1 cellular context compared by ENCODE assay signal in the genomic region with DNA sequence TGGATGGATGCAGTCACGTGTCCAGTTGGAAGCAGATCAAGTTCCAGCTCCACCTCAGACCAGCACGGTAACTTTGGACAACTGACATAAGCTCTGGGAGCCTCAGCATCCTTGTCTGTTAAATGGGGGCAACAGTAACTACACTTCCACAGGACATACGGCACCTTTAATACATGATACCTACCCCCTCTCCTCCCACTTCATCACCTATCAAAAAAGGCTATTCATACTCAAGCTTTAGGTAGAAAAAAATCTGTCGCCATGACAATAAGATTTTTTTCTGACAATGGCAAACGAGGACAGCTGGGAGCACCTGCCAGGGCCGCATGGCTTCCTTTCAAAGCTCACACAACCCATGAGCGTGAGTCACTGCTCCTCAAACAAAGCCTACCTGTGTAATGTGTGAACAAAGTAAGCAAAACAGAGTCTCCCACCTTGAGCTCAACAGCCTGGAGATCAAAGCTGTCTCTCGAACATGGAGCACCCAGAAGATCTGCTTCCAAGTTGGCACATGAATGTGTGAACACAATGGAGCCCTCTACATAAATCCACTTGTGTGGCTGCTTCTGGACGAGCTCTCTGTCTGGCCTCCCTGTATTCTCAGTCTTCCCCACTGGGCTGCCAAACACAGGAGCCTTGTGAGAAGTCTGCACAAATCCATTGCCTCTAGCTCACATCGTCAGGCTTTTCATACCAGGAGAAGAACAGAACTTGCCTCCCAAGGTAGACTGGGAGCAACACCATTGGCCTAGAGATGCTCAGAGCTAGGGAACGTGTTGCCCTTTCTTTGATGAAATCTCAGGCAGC.
TF ChIP-seq lines count a peak whose summit lies in the region.

No MANE protein-coding gene starts in this region.

TF ChIP-seq in HepG2, 621 proteins besides CTCF, POLR2A, EP300 and RAD21 (continued from another document and continues in another):
- TF ChIP-seq, protein P1, sequence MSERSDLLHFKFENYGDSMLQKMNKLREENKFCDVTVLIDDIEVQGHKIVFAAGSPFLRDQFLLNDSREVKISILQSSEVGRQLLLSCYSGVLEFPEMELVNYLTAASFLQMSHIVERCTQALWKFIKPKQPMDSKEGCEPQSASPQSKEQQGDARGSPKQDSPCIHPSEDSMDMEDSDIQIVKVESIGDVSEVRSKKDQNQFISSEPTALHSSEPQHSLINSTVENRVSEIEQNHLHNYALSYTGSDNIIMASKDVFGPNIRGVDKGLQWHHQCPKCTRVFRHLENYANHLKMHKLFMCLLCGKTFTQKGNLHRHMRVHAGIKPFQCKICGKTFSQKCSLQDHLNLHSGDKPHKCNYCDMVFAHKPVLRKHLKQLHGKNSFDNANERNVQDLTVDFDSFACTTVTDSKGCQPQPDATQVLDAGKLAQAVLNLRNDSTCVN (CRISPR knock-in tag; IDR thresholded peaks at IDR 0.05; ENCODE audit: borderline replicate concordance) = peak; percentile 70; the same call in 1 of the 2 replicates
- TF ChIP-seq ZNF883 (CRISPR knock-in tag; IDR thresholded peaks at IDR 0.05; ENCODE audit: not compliant biosample characterization) = peak; percentile 47
- peak; percentile 25; the same call in 1 of the 2 replicates for TF ChIP-seq KLF6 (CRISPR knock-in tag; IDR thresholded peaks at IDR 0.05)
- peak; percentile 74 for TF ChIP-seq JARID2 (CRISPR knock-in tag; IDR thresholded peaks at IDR 0.05; ENCODE audit: insufficient replicate concordance)
- TF ChIP-seq, protein P2, sequence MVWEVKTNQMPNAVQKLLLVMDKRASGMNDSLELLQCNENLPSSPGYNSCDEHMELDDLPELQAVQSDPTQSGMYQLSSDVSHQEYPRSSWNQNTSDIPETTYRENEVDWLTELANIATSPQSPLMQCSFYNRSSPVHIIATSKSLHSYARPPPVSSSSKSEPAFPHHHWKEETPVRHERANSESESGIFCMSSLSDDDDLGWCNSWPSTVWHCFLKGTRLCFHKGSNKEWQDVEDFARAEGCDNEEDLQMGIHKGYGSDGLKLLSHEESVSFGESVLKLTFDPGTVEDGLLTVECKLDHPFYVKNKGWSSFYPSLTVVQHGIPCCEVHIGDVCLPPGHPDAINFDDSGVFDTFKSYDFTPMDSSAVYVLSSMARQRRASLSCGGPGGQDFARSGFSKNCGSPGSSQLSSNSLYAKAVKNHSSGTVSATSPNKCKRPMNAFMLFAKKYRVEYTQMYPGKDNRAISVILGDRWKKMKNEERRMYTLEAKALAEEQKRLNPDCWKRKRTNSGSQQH (CRISPR knock-in tag; IDR thresholded peaks at IDR 0.05; ENCODE audit: low read depth) = peak; percentile 88
- TF ChIP-seq, protein P3, sequence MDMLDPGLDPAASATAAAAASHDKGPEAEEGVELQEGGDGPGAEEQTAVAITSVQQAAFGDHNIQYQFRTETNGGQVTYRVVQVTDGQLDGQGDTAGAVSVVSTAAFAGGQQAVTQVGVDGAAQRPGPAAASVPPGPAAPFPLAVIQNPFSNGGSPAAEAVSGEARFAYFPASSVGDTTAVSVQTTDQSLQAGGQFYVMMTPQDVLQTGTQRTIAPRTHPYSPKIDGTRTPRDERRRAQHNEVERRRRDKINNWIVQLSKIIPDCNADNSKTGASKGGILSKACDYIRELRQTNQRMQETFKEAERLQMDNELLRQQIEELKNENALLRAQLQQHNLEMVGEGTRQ (IDR thresholded peaks at IDR 0.05; ENCODE audit: low read depth, low read length) = peak; percentile 72
- TF ChIP-seq, protein P3 (CRISPR knock-in tag; IDR thresholded peaks at IDR 0.05; ENCODE audit: borderline replicate concordance) = 0 out of 2 replicates have a peak, but pooled peaks have one; percentile 3
- 0 out of 2 replicates have a peak, but pooled peaks have one; percentile 19 for TF ChIP-seq ZKSCAN5 (CRISPR knock-in tag; IDR thresholded peaks at IDR 0.05)
- peak; percentile 93 for TF ChIP-seq MED1 (CRISPR knock-in tag; IDR thresholded peaks at IDR 0.05)
- no peak for TF ChIP-seq NFKB2 (CRISPR knock-in tag; IDR thresholded peaks at IDR 0.05; ENCODE audit: borderline replicate concordance)
- TF ChIP-seq HNRNPUL1 (IDR thresholded peaks at IDR 0.05; ENCODE audit: low read depth, low read length) = no peak
- TF ChIP-seq, protein P4, sequence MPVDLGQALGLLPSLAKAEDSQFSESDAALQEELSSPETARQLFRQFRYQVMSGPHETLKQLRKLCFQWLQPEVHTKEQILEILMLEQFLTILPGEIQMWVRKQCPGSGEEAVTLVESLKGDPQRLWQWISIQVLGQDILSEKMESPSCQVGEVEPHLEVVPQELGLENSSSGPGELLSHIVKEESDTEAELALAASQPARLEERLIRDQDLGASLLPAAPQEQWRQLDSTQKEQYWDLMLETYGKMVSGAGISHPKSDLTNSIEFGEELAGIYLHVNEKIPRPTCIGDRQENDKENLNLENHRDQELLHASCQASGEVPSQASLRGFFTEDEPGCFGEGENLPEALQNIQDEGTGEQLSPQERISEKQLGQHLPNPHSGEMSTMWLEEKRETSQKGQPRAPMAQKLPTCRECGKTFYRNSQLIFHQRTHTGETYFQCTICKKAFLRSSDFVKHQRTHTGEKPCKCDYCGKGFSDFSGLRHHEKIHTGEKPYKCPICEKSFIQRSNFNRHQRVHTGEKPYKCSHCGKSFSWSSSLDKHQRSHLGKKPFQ (CRISPR knock-in tag; IDR thresholded peaks at IDR 0.05; ENCODE audit: insufficient replicate concordance) = peak; percentile 92
- peak; percentile 93 for TF ChIP-seq SMAD9 (CRISPR knock-in tag; IDR thresholded peaks at IDR 0.05)
- TF ChIP-seq ZNF205 (CRISPR knock-in tag; IDR thresholded peaks at IDR 0.05) = peak; percentile 95
- TF ChIP-seq ZNF777 (CRISPR knock-in tag; IDR thresholded peaks at IDR 0.05) = peak; percentile 56; the same call in 1 of the 2 replicates
- TF ChIP-seq ZNF598 (CRISPR knock-in tag; IDR thresholded peaks at IDR 0.05; ENCODE audit: borderline replicate concordance) = peak; percentile 66; the same call in 1 of the 2 replicates
- TF ChIP-seq, protein P5, sequence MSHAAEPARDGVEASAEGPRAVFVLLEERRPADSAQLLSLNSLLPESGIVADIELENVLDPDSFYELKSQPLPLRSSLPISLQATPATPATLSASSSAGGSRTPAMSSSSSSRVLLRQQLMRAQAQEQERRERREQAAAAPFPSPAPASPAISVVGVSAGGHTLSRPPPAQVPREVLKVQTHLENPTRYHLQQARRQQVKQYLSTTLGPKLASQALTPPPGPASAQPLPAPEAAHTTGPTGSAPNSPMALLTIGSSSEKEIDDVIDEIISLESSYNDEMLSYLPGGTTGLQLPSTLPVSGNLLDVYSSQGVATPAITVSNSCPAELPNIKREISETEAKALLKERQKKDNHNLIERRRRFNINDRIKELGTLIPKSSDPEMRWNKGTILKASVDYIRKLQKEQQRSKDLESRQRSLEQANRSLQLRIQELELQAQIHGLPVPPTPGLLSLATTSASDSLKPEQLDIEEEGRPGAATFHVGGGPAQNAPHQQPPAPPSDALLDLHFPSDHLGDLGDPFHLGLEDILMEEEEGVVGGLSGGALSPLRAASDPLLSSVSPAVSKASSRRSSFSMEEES (CRISPR knock-in tag; IDR thresholded peaks at IDR 0.05) = peak; percentile 100
- peak; percentile 77; the same call in 1 of the 2 replicates for TF ChIP-seq RNF2 (conservative IDR thresholded peaks at IDR 0.05; ENCODE audit: low read depth)
- TF ChIP-seq, protein P6, sequence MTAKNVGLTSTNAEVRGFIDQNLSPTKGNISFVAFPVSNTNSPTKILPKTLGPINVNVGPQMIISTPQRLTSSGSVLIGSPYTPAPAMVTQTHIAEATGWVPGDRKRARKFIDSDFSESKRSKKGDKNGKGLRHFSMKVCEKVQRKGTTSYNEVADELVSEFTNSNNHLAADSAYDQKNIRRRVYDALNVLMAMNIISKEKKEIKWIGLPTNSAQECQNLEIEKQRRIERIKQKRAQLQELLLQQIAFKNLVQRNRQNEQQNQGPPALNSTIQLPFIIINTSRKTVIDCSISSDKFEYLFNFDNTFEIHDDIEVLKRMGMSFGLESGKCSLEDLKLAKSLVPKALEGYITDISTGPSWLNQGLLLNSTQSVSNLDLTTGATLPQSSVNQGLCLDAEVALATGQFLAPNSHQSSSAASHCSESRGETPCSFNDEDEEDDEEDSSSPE (CRISPR knock-in tag; IDR thresholded peaks at IDR 0.05) = peak; percentile 51; the same call in 1 of the 2 replicates
- TF ChIP-seq, protein P7, sequence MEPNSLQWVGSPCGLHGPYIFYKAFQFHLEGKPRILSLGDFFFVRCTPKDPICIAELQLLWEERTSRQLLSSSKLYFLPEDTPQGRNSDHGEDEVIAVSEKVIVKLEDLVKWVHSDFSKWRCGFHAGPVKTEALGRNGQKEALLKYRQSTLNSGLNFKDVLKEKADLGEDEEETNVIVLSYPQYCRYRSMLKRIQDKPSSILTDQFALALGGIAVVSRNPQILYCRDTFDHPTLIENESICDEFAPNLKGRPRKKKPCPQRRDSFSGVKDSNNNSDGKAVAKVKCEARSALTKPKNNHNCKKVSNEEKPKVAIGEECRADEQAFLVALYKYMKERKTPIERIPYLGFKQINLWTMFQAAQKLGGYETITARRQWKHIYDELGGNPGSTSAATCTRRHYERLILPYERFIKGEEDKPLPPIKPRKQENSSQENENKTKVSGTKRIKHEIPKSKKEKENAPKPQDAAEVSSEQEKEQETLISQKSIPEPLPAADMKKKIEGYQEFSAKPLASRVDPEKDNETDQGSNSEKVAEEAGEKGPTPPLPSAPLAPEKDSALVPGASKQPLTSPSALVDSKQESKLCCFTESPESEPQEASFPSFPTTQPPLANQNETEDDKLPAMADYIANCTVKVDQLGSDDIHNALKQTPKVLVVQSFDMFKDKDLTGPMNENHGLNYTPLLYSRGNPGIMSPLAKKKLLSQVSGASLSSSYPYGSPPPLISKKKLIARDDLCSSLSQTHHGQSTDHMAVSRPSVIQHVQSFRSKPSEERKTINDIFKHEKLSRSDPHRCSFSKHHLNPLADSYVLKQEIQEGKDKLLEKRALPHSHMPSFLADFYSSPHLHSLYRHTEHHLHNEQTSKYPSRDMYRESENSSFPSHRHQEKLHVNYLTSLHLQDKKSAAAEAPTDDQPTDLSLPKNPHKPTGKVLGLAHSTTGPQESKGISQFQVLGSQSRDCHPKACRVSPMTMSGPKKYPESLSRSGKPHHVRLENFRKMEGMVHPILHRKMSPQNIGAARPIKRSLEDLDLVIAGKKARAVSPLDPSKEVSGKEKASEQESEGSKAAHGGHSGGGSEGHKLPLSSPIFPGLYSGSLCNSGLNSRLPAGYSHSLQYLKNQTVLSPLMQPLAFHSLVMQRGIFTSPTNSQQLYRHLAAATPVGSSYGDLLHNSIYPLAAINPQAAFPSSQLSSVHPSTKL (CRISPR knock-in tag; IDR thresholded peaks at IDR 0.05) = peak; percentile 97
- no peak for TF ChIP-seq WIZ (CRISPR knock-in tag; IDR thresholded peaks at IDR 0.05)
- peak; percentile 98 for TF ChIP-seq JUND (CRISPR knock-in tag; IDR thresholded peaks at IDR 0.05)
- TF ChIP-seq HNF4A (CRISPR knock-in tag; IDR thresholded peaks at IDR 0.05) = peak; percentile 71
- TF ChIP-seq ZNF343 (CRISPR knock-in tag; IDR thresholded peaks at IDR 0.05) = peak; percentile 75; the same call in 1 of the 2 replicates
- TF ChIP-seq, protein P8, sequence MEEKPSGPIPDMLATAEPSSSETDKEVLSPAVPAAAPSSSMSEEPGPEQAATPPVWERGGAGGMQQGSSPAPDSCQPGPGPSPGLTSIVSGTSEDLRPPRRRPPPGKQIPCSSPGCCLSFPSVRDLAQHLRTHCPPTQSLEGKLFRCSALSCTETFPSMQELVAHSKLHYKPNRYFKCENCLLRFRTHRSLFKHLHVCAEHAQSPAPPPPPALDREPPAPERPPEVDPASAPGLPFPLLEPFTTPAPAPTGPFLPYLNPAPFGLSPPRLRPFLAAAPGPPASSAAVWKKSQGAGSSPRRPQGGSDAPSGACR (CRISPR knock-in tag; IDR thresholded peaks at IDR 0.05) = no peak
- TF ChIP-seq NR2C2 (CRISPR knock-in tag; IDR thresholded peaks at IDR 0.05; ENCODE audit: borderline replicate concordance) = peak; percentile 30; the same call in 1 of the 2 replicates
- TF ChIP-seq ZNF44 (CRISPR knock-in tag; IDR thresholded peaks at IDR 0.05) = peak; percentile 81
- peak; percentile 48; the same call in 1 of the 2 replicates for TF ChIP-seq MIER2 (CRISPR knock-in tag; IDR thresholded peaks at IDR 0.05)
- peak; percentile 39; the same call in 1 of the 2 replicates for TF ChIP-seq ZFY (CRISPR knock-in tag; IDR thresholded peaks at IDR 0.05)
- peak; percentile 46; the same call in 1 of the 2 replicates for TF ChIP-seq NRL (CRISPR knock-in tag; IDR thresholded peaks at IDR 0.05; ENCODE audit: borderline replicate concordance)
- peak; percentile 51; the same call in 1 of the 2 replicates for TF ChIP-seq ZNF33B (CRISPR knock-in tag; IDR thresholded peaks at IDR 0.05)
- peak; percentile 95 for TF ChIP-seq TCF7 (IDR thresholded peaks at IDR 0.05; ENCODE audit: low read depth)
- 0 out of 2 replicates have a peak, but pooled peaks have one; percentile 82 for TF ChIP-seq ZFP36L1 (CRISPR knock-in tag; IDR thresholded peaks at IDR 0.05)
- peak; percentile 94 for TF ChIP-seq MYC (CRISPR knock-in tag; IDR thresholded peaks at IDR 0.05; ENCODE audit: borderline replicate concordance)
- peak; percentile 98 for TF ChIP-seq SAP130 (CRISPR knock-in tag; IDR thresholded peaks at IDR 0.05; ENCODE audit: low read depth)
- peak; percentile 61; the same call in 1 of the 2 replicates for TF ChIP-seq ZBTB38 (CRISPR knock-in tag; IDR thresholded peaks at IDR 0.05)
- peak; percentile 91; the same call in 1 of the 2 replicates for TF ChIP-seq AHR (CRISPR knock-in tag; IDR thresholded peaks at IDR 0.05)
- TF ChIP-seq TEAD3 (CRISPR knock-in tag; optimal IDR thresholded peaks at IDR 0.05; ENCODE audit: borderline replicate concordance) = peak; percentile 87
- TF ChIP-seq, protein P9, sequence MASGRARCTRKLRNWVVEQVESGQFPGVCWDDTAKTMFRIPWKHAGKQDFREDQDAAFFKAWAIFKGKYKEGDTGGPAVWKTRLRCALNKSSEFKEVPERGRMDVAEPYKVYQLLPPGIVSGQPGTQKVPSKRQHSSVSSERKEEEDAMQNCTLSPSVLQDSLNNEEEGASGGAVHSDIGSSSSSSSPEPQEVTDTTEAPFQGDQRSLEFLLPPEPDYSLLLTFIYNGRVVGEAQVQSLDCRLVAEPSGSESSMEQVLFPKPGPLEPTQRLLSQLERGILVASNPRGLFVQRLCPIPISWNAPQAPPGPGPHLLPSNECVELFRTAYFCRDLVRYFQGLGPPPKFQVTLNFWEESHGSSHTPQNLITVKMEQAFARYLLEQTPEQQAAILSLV (CRISPR knock-in tag; IDR thresholded peaks at IDR 0.05; ENCODE audit: borderline replicate concordance) = no peak; the same call in 1 of the 2 replicates
- TF ChIP-seq SNAI1 (CRISPR knock-in tag; IDR thresholded peaks at IDR 0.05; ENCODE audit: borderline replicate concordance) = peak; percentile 90
- peak; percentile 88 for TF ChIP-seq ZNF335 (CRISPR knock-in tag; IDR thresholded peaks at IDR 0.05)
- TF ChIP-seq ETV5 (CRISPR knock-in tag; IDR thresholded peaks at IDR 0.05; ENCODE audit: borderline replicate concordance) = peak; percentile 86; the same call in 1 of the 2 replicates
- no peak for TF ChIP-seq ZFP36 (IDR thresholded peaks at IDR 0.05; ENCODE audit: borderline replicate concordance, low read depth, low read length, partially characterized antibody)
- TF ChIP-seq MYNN (CRISPR knock-in tag; IDR thresholded peaks at IDR 0.05; ENCODE audit: low read depth) = peak; percentile 30; the same call in 1 of the 2 replicates
- TF ChIP-seq KLF16 (CRISPR knock-in tag; IDR thresholded peaks at IDR 0.05) = peak in 1 of 2 experiments; percentile 90; a peak in 2 of 4 replicates
- TF ChIP-seq SMAD3 (CRISPR knock-in tag; IDR thresholded peaks at IDR 0.05) = peak; percentile 93
- peak; percentile 77; the same call in 1 of the 2 replicates for TF ChIP-seq ZNF543 (CRISPR knock-in tag; IDR thresholded peaks at IDR 0.05)
